15 cellular contexts compared by ENCODE assay signal in genomic region chr9:524008-524407, GRCh38. TPM values are rescaled to one million over a fixed set of nuclear protein-coding genes. Genes with fewer than 3 reads are reported as not detected.
DNase-seq lines count a peak whose midpoint lies in the region; ATAC-seq and TF ChIP-seq lines count a peak whose summit lies in the region.
"Had no signal": no experiment of that assay in that cellular context is flagged by ENCODE, and none has a peak within 500 bp of the region (broad histone marks: within the 10 kb centered on the region; RNA-seq: fewer than 3 reads in every experiment).

No MANE protein-coding gene starts in this region.

- DNase-seq in Right ventricle myocardium inferior (ENCODE audit: missing footprints) (no peak), cardiac septum (ENCODE audit: low spot score) (no peak), left ventricle myocardium inferior (no peak), nephron progenitor cell (no peak), iPS-NIHi11 (ENCODE audit: low spot score) (no peak), germinal center (ENCODE audit: low spot score) (no peak), tibial nerve (ENCODE audit: low spot score in 2 of 2) (no peak), NCI-H1436 treated with DMSO at 0.1 percent for 48 hours (lab: John Stamatoyannopoulos, UW) (no peak)
- DNase-seq: GM23248, NCI-H1092 treated with DMSO at 0.1 percent for 48 hours, NCI-H1694 treated with DMSO at 0.1 percent for 48 hours, NCI-H69 had no signal

- intact Hi-C loops in Right ventricle myocardium inferior (cut with DNase I), result loop anchor here (5.0 kb wide), 1 partner anchor 52 kb away; no protein-coding TSS in a partner anchor
- intact Hi-C loops in cardiac septum (cut with DNase I), result no loop called here
- intact Hi-C loops in left ventricle myocardium inferior (cut with micrococcal nuclease), result no loop called here

- TF ChIP-seq POLR2A in tibial nerve (IDR thresholded peaks at IDR 0.05), result no peak

- no peak for TF ChIP-seq EP300 in tibial nerve (IDR thresholded peaks at IDR 0.05)

- H3K27me3 Mint-ChIP-seq in nephron progenitor cell (ENCODE audit: low read depth, poor library complexity), result no peaks in the 10 kb centered on the region

- no peaks in the 10 kb centered on the region for H3K36me3 ChIP-seq in left ventricle myocardium inferior
- no peaks in the 10 kb centered on the region for H3K36me3 ChIP-seq in tibial nerve
- H3K36me3 ChIP-seq: BLaER1 treated with 17β-estradiol and CSF1 and Interleukin-3, amounts not matched to agents 10 nM and 100 nM had no signal

- H3K4me1 ChIP-seq in left ventricle myocardium inferior (peaks cover 68% of the 10 kb centered on the region), tibial nerve (peaks cover 0 to 38% (median 3%) of the 10 kb centered on the region in 4 donors)
- H3K4me1 ChIP-seq: BLaER1 treated with 17β-estradiol and CSF1 and Interleukin-3, amounts not matched to agents 10 nM and 100 nM had no signal

- H3K4me3 ChIP-seq in left ventricle myocardium inferior (no peak overlapping the region), tibial nerve (no peak overlapping the region)
- H3K4me3 ChIP-seq: BLaER1 treated with 17β-estradiol and CSF1 and Interleukin-3, amounts not matched to agents 10 nM and 100 nM; GM23248; K562 had no signal

- H3K27ac ChIP-seq in left ventricle myocardium inferior (replicated peaks), result peak overlapping the region; percentile 77
- no peak overlapping the region for H3K27ac ChIP-seq in tibial nerve
- H3K27ac ChIP-seq: BLaER1 treated with 17β-estradiol and CSF1 and Interleukin-3, amounts not matched to agents 10 nM and 100 nM; GM23248; HL-60 had no signal

- H3K9me3 Mint-ChIP-seq in nephron progenitor cell, result peaks cover 15% of the 10 kb centered on the region

- H3K36me3 Mint-ChIP-seq in nephron progenitor cell (ENCODE audit: low read depth), result peaks cover 63% of the 10 kb centered on the region

- TF ChIP-seq CTCF in left ventricle myocardium inferior (IDR thresholded peaks at IDR 0.05; ENCODE audit: borderline replicate concordance), result no peak
- TF ChIP-seq CTCF in nephron progenitor cell (IDR thresholded peaks at IDR 0.05), result no peak
- no peak for TF ChIP-seq CTCF in tibial nerve (IDR thresholded peaks at IDR 0.05)

- no peaks in the 10 kb centered on the region for H3K9me3 ChIP-seq in left ventricle myocardium inferior (replicated peaks)
- no peaks in the 10 kb centered on the region for H3K9me3 ChIP-seq in tibial nerve
- H3K9me3 ChIP-seq: BLaER1 treated with 17β-estradiol and CSF1 and Interleukin-3, amounts not matched to agents 10 nM and 100 nM had no signal

- ATAC-seq in Right ventricle myocardium inferior, result peak; percentile 47
- ATAC-seq: K562 had no signal

- no peak overlapping the region for H3K4me3 Mint-ChIP-seq in nephron progenitor cell

- H3K27ac Mint-ChIP-seq in nephron progenitor cell, result peak overlapping the region; percentile 19

- H3K27me3 ChIP-seq in left ventricle myocardium inferior (ENCODE audit: low read depth), result no peaks in the 10 kb centered on the region
- no peaks in the 10 kb centered on the region for H3K27me3 ChIP-seq in tibial nerve
- H3K27me3 ChIP-seq: BLaER1 treated with 17β-estradiol and CSF1 and Interleukin-3, amounts not matched to agents 10 nM and 100 nM had no signal

- 50 to 59% methylated on average over 2 of the region's 2 CpGs for WGBS in tibial nerve, 2 donors

- peaks cover 42% of the 10 kb centered on the region for H3K4me1 Mint-ChIP-seq in nephron progenitor cell

RNA-seq across cellular contexts. Expression of gene KANK1, which starts 19.5 kb away (rescaled TPM):
- 153 TPM for total RNA-seq in Right ventricle myocardium inferior
- 90.1 TPM for total RNA-seq in cardiac septum
- total RNA-seq in left ventricle myocardium inferior, result 155 TPM
- 10 to 100 TPM; 54.9 to 61.8 (median 59.8) TPM for total RNA-seq in tibial nerve
